In genomic region chr20:2946988-2947961, GRCh38 we compare ENCODE assay signal across 1 cellular context.
TF ChIP-seq lines count a peak whose summit lies in the region.

No MANE protein-coding gene starts in this region.

TF ChIP-seq in GM12878, 131 proteins besides CTCF, POLR2A, EP300 and RAD21 (continued from another document):
- no peak for TF ChIP-seq ZBTB11 (CRISPR knock-in tag; IDR thresholded peaks at IDR 0.05)
- no peak for TF ChIP-seq GATAD2B (conservative IDR thresholded peaks at IDR 0.05; ENCODE audit: low read depth)
- no peak for TF ChIP-seq ZSCAN29 (IDR thresholded peaks at IDR 0.05)
- no peak for TF ChIP-seq JUND (IDR thresholded peaks at IDR 0.05; ENCODE audit: low read depth, low read length)
- no peak for TF ChIP-seq CHD4 (IDR thresholded peaks at IDR 0.05)
- TF ChIP-seq ATF3 (IDR thresholded peaks at IDR 0.05; ENCODE audit: borderline replicate concordance, extremely low read depth, low read depth, low read length), result no peak
- TF ChIP-seq RBBP5 (conservative IDR thresholded peaks at IDR 0.05), result no peak
- no peak for TF ChIP-seq PAX5 (IDR thresholded peaks at IDR 0.05; ENCODE audit: borderline replicate concordance, low read depth, low read length)
- no peak for TF ChIP-seq EZH2 (IDR thresholded peaks at IDR 0.05; ENCODE audit: borderline replicate concordance, control insufficient read depth, low read depth, low read length)
- TF ChIP-seq, protein P1, sequence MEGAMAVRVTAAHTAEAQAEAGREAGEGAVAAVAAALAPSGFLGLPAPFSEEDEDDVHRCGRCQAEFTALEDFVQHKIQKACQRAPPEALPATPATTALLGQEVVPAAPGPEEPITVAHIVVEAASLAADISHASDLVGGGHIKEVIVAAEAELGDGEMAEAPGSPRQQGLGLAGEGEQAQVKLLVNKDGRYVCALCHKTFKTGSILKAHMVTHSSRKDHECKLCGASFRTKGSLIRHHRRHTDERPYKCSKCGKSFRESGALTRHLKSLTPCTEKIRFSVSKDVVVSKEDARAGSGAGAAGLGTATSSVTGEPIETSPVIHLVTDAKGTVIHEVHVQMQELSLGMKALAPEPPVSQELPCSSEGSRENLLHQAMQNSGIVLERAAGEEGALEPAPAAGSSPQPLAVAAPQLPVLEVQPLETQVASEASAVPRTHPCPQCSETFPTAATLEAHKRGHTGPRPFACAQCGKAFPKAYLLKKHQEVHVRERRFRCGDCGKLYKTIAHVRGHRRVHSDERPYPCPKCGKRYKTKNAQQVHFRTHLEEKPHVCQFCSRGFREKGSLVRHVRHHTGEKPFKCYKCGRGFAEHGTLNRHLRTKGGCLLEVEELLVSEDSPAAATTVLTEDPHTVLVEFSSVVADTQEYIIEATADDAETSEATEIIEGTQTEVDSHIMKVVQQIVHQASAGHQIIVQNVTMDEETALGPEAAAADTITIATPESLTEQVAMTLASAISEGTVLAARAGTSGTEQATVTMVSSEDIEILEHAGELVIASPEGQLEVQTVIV (IDR thresholded peaks at IDR 0.05; ENCODE audit: borderline replicate concordance, partially characterized antibody), result no peak
- TF ChIP-seq MTA3 (IDR thresholded peaks at IDR 0.05; ENCODE audit: borderline replicate concordance, low read length), result no peak
